10 cellular contexts compared by ENCODE assay signal in genomic region chr2:233470007-233470687, GRCh38.
A peak's percentile ranks its signal among the peaks of the same experiment; 100 is the strongest.
DNase-seq lines count a peak whose midpoint lies in the region; ATAC-seq and TF ChIP-seq lines count a peak whose summit lies in the region.
"Had no signal": no experiment of that assay in that cellular context is flagged by ENCODE, and none has a peak within 500 bp of the region (broad histone marks: within the 10 kb centered on the region; RNA-seq: fewer than 3 reads in every experiment).

No MANE protein-coding gene starts in this region.

- H2BK15ac ChIP-seq in H9 (ENCODE audit: low read depth, low read length), result no peak overlapping the region

- no peak overlapping the region for H3K23ac ChIP-seq in H9 (ENCODE audit: insufficient read length, low read depth, low read length)
- H3K23ac ChIP-seq in trophoblast cell (ENCODE audit: low read length), result no peak overlapping the region

- H3K27me3 Mint-ChIP-seq in H9 (ENCODE audit: low read depth) (no peaks in the 10 kb centered on the region; the same call in 1 of the 2 replicates), HFFc6 (ENCODE audit: insufficient read depth) (peaks cover 6% of the 10 kb centered on the region)

- H4K91ac ChIP-seq in H9 (ENCODE audit: insufficient read length, low read depth, low read length), result no peak overlapping the region
- no peak overlapping the region for H4K91ac ChIP-seq in trophoblast cell (ENCODE audit: low read depth, low read length)

- H3K14ac ChIP-seq in H9 (ENCODE audit: insufficient read depth, low read length), result no peak overlapping the region
- no peak overlapping the region for H3K14ac ChIP-seq in trophoblast cell (ENCODE audit: low read length)

- H3K56ac ChIP-seq in H9 (ENCODE audit: insufficient read length, low read depth, low read length), result no peak overlapping the region

- H2BK120ac ChIP-seq in H9 (ENCODE audit: low read depth, low read length, poor library complexity, severe bottlenecking) (no peak overlapping the region), trophoblast cell (ENCODE audit: insufficient read depth, low read length, poor library complexity) (no peak overlapping the region)

- no peak overlapping the region for H2BK12ac ChIP-seq in H9 (ENCODE audit: insufficient read length, low read depth, low read length)
- H2BK12ac ChIP-seq in trophoblast cell (ENCODE audit: low read length), result no peak overlapping the region

- H3K4me1 ChIP-seq in H9 (ENCODE audit: insufficient read depth, low read length) (no peaks in the 10 kb centered on the region), hepatocyte (ENCODE audit: insufficient read depth) (no peaks in the 10 kb centered on the region), psoas muscle (peaks cover 8% of the 10 kb centered on the region), trophoblast cell (ENCODE audit: control insufficient read depth in 1 of 2, insufficient read depth in 2 of 2, low read length in 2 of 2) (no peaks in the 10 kb centered on the region)

- no peaks in the 10 kb centered on the region for H3K79me1 ChIP-seq in H9 (ENCODE audit: insufficient read depth, low read depth, low read length, poor library complexity, severe bottlenecking)
- no peaks in the 10 kb centered on the region for H3K79me1 ChIP-seq in trophoblast cell (ENCODE audit: low read length)

- H3K79me2 ChIP-seq in H9 (ENCODE audit: insufficient read depth, low read length), result no peaks in the 10 kb centered on the region
- H3K79me2 ChIP-seq in hepatocyte, result no peaks in the 10 kb centered on the region
- no peaks in the 10 kb centered on the region for H3K79me2 ChIP-seq in trophoblast cell (ENCODE audit: control insufficient read depth, insufficient read depth, low read length, poor library complexity)

- no peak overlapping the region for H3K4me3 Mint-ChIP-seq in H9
- H3K4me3 Mint-ChIP-seq in HFFc6, result no peak overlapping the region

- H3K9me3 ChIP-seq in H9 (ENCODE audit: control insufficient read depth, low read depth, low read length), result no peaks in the 10 kb centered on the region
- no peaks in the 10 kb centered on the region for H3K9me3 ChIP-seq in hepatocyte (ENCODE audit: low read depth)
- H3K9me3 ChIP-seq in psoas muscle, result no peaks in the 10 kb centered on the region
- H3K9me3 ChIP-seq in trophoblast cell (ENCODE audit: insufficient read depth, low read depth, low read length), result no peaks in the 10 kb centered on the region

- no peak overlapping the region for H4K12ac ChIP-seq in trophoblast cell (ENCODE audit: low read depth, low read length)

- H3K4me3 ChIP-seq in astrocyte of the spinal cord (ENCODE audit: low read depth, low read length), result no peak overlapping the region
- H3K4me3 ChIP-seq in hepatocyte, result no peak overlapping the region
- H3K4me3 ChIP-seq in psoas muscle, result no peak overlapping the region
- H3K4me3 ChIP-seq in trophoblast cell (ENCODE audit: low read depth, low read length), result no peak overlapping the region

- H3T11ph ChIP-seq in H9 (ENCODE audit: low read length), result no peak overlapping the region

- H3K36me3 ChIP-seq in hepatocyte (replicated peaks; ENCODE audit: insufficient read depth, low read depth) (no peaks in the 10 kb centered on the region), psoas muscle (ENCODE audit: insufficient read depth in 1 of 2, low read depth in 1 of 2) (peaks cover 10 to 94% of the 10 kb centered on the region in 2 donors), trophoblast cell (ENCODE audit: control insufficient read depth in 1 of 2, insufficient read depth in 2 of 2, low read length in 2 of 2) (peaks cover 30 to 38% of the 10 kb centered on the region in 2 experiments)

- H3K27me3 ChIP-seq in H9 (ENCODE audit: insufficient read depth, low read length), result no peaks in the 10 kb centered on the region
- H3K27me3 ChIP-seq in hepatocyte, result no peaks in the 10 kb centered on the region
- no peaks in the 10 kb centered on the region for H3K27me3 ChIP-seq in psoas muscle (ENCODE audit: insufficient read depth in 3 of 3, low read length in 2 of 3)
- no peaks in the 10 kb centered on the region for H3K27me3 ChIP-seq in trophoblast cell (ENCODE audit: insufficient read depth, low read length)

- H3K27ac ChIP-seq in H9 (ENCODE audit: insufficient read length, low read depth, low read length) (no peak overlapping the region), hepatocyte (no peak overlapping the region), psoas muscle (peak overlapping the region; percentile 76), trophoblast cell (ENCODE audit: low read depth, low read length) (no peak overlapping the region)

- H3K9me3 Mint-ChIP-seq in H9, result no peaks in the 10 kb centered on the region
- H3K9me3 Mint-ChIP-seq in HFFc6, result no peaks in the 10 kb centered on the region

- H2AK5ac ChIP-seq in H9 (ENCODE audit: insufficient read length, low read length), result no peak overlapping the region
- H2AK5ac ChIP-seq in trophoblast cell (ENCODE audit: low read length), result no peak overlapping the region

- H3K36me3 Mint-ChIP-seq in H9 (ENCODE audit: insufficient read depth in 1 of 3, low read depth in 3 of 3), result peaks cover 20 to 40% (median 33%) of the 10 kb centered on the region in 3 experiments; a peak in 6 of 7 replicates
- peaks cover 17% of the 10 kb centered on the region for H3K36me3 Mint-ChIP-seq in HFFc6 (ENCODE audit: low read depth)

- H3K4ac ChIP-seq in H9 (ENCODE audit: low read depth, low read length) (no peak overlapping the region), trophoblast cell (ENCODE audit: low read depth, low read length) (no peak overlapping the region)

- H3K9me2 ChIP-seq in hepatocyte (replicated peaks; ENCODE audit: insufficient read depth), result no peaks in the 10 kb centered on the region

- in situ Hi-C loops in astrocyte of the spinal cord (cut with HindIII; ENCODE audit: low sequenced_read_pairs), result no loop called here

- intact Hi-C loops in psoas muscle (cut with DNase I), result no loop called here

- no peak overlapping the region for H2BK20ac ChIP-seq in H9 (ENCODE audit: low read depth, low read length, poor library complexity, severe bottlenecking)

- no CpG with 5 or more reads among the region's 20 CpGs for WGBS in H9 (ENCODE audit: extremely low coverage, insufficient read length, low lambda C conversion rate)
- 80% methylated on average over 20 of the region's 20 CpGs for WGBS in hepatocyte (ENCODE audit: low lambda C conversion rate, missing lambda C conversion rate)
- WGBS in psoas muscle, 3 donors, result 54 to 68% (median 54%) methylated on average over 19 to 20 of the region's 20 CpGs
- no CpG with 5 or more reads among the region's 20 CpGs for WGBS in trophoblast cell (ENCODE audit: extremely low coverage, insufficient coverage, insufficient read length)

- H3K18ac ChIP-seq in H9 (ENCODE audit: insufficient read length, low read depth, low read length) (no peak overlapping the region), trophoblast cell (ENCODE audit: low read length) (no peak overlapping the region)

- H3K9ac ChIP-seq in H9 (ENCODE audit: extremely low read depth, insufficient read length, low read length), result no peak overlapping the region
- no peak overlapping the region for H3K9ac ChIP-seq in trophoblast cell (ENCODE audit: low read length)

- no peak overlapping the region for H4K5ac ChIP-seq in H9 (ENCODE audit: insufficient read length, low read depth, low read length)

- H3K27ac Mint-ChIP-seq in H9, result peak overlapping the region in 2 of 3 experiments; percentile 76 to 82; a peak in 3 of 7 replicates
- no peak overlapping the region for H3K27ac Mint-ChIP-seq in HFFc6

- TF ChIP-seq CTCF in H9 (conservative IDR thresholded peaks at IDR 0.05), result no peak
- no peak for TF ChIP-seq CTCF in astrocyte of the spinal cord (IDR thresholded peaks at IDR 0.05; ENCODE audit: low read depth, low read length)
- TF ChIP-seq CTCF in hepatocyte (IDR thresholded peaks at IDR 0.05; ENCODE audit: poor library complexity), result no peak
- TF ChIP-seq CTCF in psoas muscle (IDR thresholded peaks at IDR 0.05), result no peak
- TF ChIP-seq CTCF in HFFc6 (IDR thresholded peaks at IDR 0.05), result no peak

- H3K23me2 ChIP-seq in H9 (ENCODE audit: insufficient read length, low read depth, low read length, poor library complexity, severe bottlenecking), result no peaks in the 10 kb centered on the region

- H3K4me2 ChIP-seq in H9 (ENCODE audit: insufficient read depth, insufficient read length, low read length) (no peak overlapping the region), hepatocyte (peak overlapping the region; percentile 4), trophoblast cell (ENCODE audit: low read length) (no peak overlapping the region)

- H2AFZ ChIP-seq in H9 (ENCODE audit: low read length), result no peak overlapping the region
- H2AFZ ChIP-seq in hepatocyte, result no peak overlapping the region
- H2AFZ ChIP-seq in trophoblast cell (ENCODE audit: insufficient read depth, low read length, poor library complexity), result no peak overlapping the region

- DNase-seq in H9 (no peak), astrocyte of the spinal cord (ENCODE audit: low read depth, low spot score) (peak; percentile 47), hepatocyte (ENCODE audit: low spot score) (no peak), psoas muscle (peak; percentile 58 to 81), trophoblast cell (no peak), NCI-H1930 (lab: John Stamatoyannopoulos, UW) (no peak), HFFc6 (no peak), activated gamma-delta T cell treated with Interleukin-2 at 50 U/mL for 16 hours (no peak)
- DNase-seq: activated CD4-positive, alpha-beta T cell treated with anti-CD3 and anti-CD28 coated beads, Interleukin-2, amount 50 U/mL, for 48 hours; PC-3 had no signal

- H3K4me1 Mint-ChIP-seq in H9 (peaks cover 4 to 6% of the 10 kb centered on the region in 2 experiments), HFFc6 (ENCODE audit: low read depth) (no peaks in the 10 kb centered on the region)

- peak; percentile 11 to 26 (median 14) for ATAC-seq in psoas muscle
- ATAC-seq: PC-3 had no signal

- H4K20me1 ChIP-seq in H9 (ENCODE audit: control insufficient read depth, insufficient read depth, insufficient read length) (peaks cover 2% of the 10 kb centered on the region), hepatocyte (ENCODE audit: insufficient read depth, poor library complexity, severe bottlenecking) (no peaks in the 10 kb centered on the region)

- H4K8ac ChIP-seq in H9 (replicated peaks; ENCODE audit: insufficient read length, low read depth, low read length) (no peak overlapping the region), trophoblast cell (ENCODE audit: low read depth, low read length) (no peak overlapping the region)

- H2BK5ac ChIP-seq in H9 (ENCODE audit: insufficient read length, low read length), result no peak overlapping the region
- H2BK5ac ChIP-seq in trophoblast cell (ENCODE audit: low read depth, low read length, poor library complexity), result no peak overlapping the region

Comparison
In these comparisons a context has a peak if more than half of its experiments do, and no peak if none do; other contexts are left out.
1. DNase-seq: peak in astrocyte of the spinal cord (single experiment) and psoas muscle (2 of 2); none in H9 (single experiment), hepatocyte (single experiment), trophoblast cell (0 of 2), NCI-H1930 (0 of 2), HFFc6 (single experiment) and activated gamma-delta T cell treated with Interleukin-2 at 50 U/mL for 16 hours (single experiment).